20 cellular contexts compared by ENCODE assay signal in genomic region chr2:2619995-2620394, GRCh38.
DNase-seq lines count a peak whose midpoint lies in the region; ATAC-seq and TF ChIP-seq lines count a peak whose summit lies in the region.
"Had no signal": no experiment of that assay in that cellular context is flagged by ENCODE, and none has a peak within 500 bp of the region (broad histone marks: within the 10 kb centered on the region; RNA-seq: fewer than 3 reads in every experiment).

No MANE protein-coding gene starts in this region.

- H3K23ac ChIP-seq in neuronal stem cell (ENCODE audit: low read depth, low read length, poor library complexity) = no peak overlapping the region

- H2BK15ac ChIP-seq in neuronal stem cell (ENCODE audit: low read length) = no peak overlapping the region

- H3K79me1 ChIP-seq in neuronal stem cell (ENCODE audit: low read depth, low read length) = no peaks in the 10 kb centered on the region

- H2AFZ ChIP-seq in neuronal stem cell (ENCODE audit: low read length) = no peak overlapping the region

- H2BK5ac ChIP-seq in neuronal stem cell (ENCODE audit: low read length) = no peak overlapping the region

- H3K9me3 ChIP-seq in right atrium auricular region (no peaks in the 10 kb centered on the region), endodermal cell (ENCODE audit: control insufficient read depth, low read length) (no peaks in the 10 kb centered on the region), neuronal stem cell (replicated peaks in 1 of 2; ENCODE audit: control insufficient read depth in 2 of 2, insufficient read depth in 1 of 2, low read depth in 1 of 2, low read length in 2 of 2) (peaks cover 0 to 2% of the 10 kb centered on the region in 2 donors)
- H3K9me3 ChIP-seq: BLaER1 treated with 17β-estradiol and CSF1 and Interleukin-3, amounts not matched to agents 10 nM and 100 nM; Caco-2 had no signal

- H4K91ac ChIP-seq in neuronal stem cell (ENCODE audit: low read depth, low read length, poor library complexity) = no peak overlapping the region

- H3K4me3 ChIP-seq in right atrium auricular region (no peak overlapping the region), endodermal cell (ENCODE audit: low read length) (no peak overlapping the region), neuronal stem cell (ENCODE audit: low read length in 2 of 2) (no peak overlapping the region)
- H3K4me3 ChIP-seq: A549; BLaER1 treated with 17β-estradiol and CSF1 and Interleukin-3, amounts not matched to agents 10 nM and 100 nM had no signal

- ATAC-seq in Right ventricle myocardium inferior (peak; percentile 79), left ventricle myocardium superior (peak; percentile 54), left cardiac atrium (no peak), GM21423 (IDR thresholded peaks at IDR 0.05; ENCODE audit: unreplicated experiment) (no peak)
- ATAC-seq: CD8-positive, alpha-beta T cell had no signal

- no peak overlapping the region for H3K4me3 Mint-ChIP-seq in endodermal cell
- H3K4me3 Mint-ChIP-seq: B cell; CD4-positive, alpha-beta T cell; CD8-positive, alpha-beta T cell had no signal

- H3K9me3 Mint-ChIP-seq in endodermal cell = no peaks in the 10 kb centered on the region
- H3K9me3 Mint-ChIP-seq: CD4-positive, alpha-beta T cell; CD8-positive, alpha-beta T cell had no signal

- no peak overlapping the region for H3K4me2 ChIP-seq in neuronal stem cell (ENCODE audit: insufficient read depth, low read length, poor library complexity, severe bottlenecking)
- H3K4me2 ChIP-seq: A549; BLaER1 treated with 17β-estradiol and CSF1 and Interleukin-3, amounts not matched to agents 10 nM and 100 nM had no signal

- no peak overlapping the region for H2BK120ac ChIP-seq in neuronal stem cell (ENCODE audit: low read depth, low read length)

- DNase-seq in Right ventricle myocardium inferior (ENCODE audit: missing footprints) = no peak
- DNase-seq in right atrium auricular region (ENCODE audit: low spot score) = no peak
- DNase-seq in left ventricle myocardium superior = no peak
- DNase-seq in left cardiac atrium = no peak
- peak; percentile 23 for DNase-seq in endodermal cell
- no peak for DNase-seq in neuronal stem cell (ENCODE audit: low spot score)
- no peak for DNase-seq in NCI-H1105 (lab: John Stamatoyannopoulos, UW)
- DNase-seq: AML-193; Caco-2; Calu3; CD4-positive, alpha-beta T cell; CD8-positive, alpha-beta T cell; DMS79 treated with DMSO at 0.1 percent for 48 hours; GF-D8 had no signal

- H3K9ac ChIP-seq in endodermal cell (ENCODE audit: extremely low read depth, low read length, poor library complexity, severe bottlenecking) (no peak overlapping the region), neuronal stem cell (ENCODE audit: low read depth, low read length, poor library complexity) (no peak overlapping the region)
- H3K9ac ChIP-seq: BLaER1 treated with 17β-estradiol and CSF1 and Interleukin-3, amounts not matched to agents 10 nM and 100 nM had no signal

- intact Hi-C loops in Right ventricle myocardium inferior (cut with DNase I) (no loop called here), left ventricle myocardium superior (cut with micrococcal nuclease) (no loop called here), left cardiac atrium (cut with DNase I) (no loop called here)

- H3K18ac ChIP-seq in neuronal stem cell (ENCODE audit: low read length) = peak overlapping the region; percentile 11

- H3K36me3 Mint-ChIP-seq in endodermal cell (ENCODE audit: low read depth) = no peaks in the 10 kb centered on the region
- H3K36me3 Mint-ChIP-seq: CD8-positive, alpha-beta T cell had no signal

- 89 to 100% methylated on average over 6 to 8 of the region's 8 CpGs for WGBS in endodermal cell (ENCODE audit: insufficient coverage in 1 of 2, insufficient read length in 1 of 2), 2 experiments
- WGBS in neuronal stem cell (ENCODE audit: extremely low coverage in 2 of 2, insufficient read length in 2 of 2, insufficient replicate concordance in 1 of 2), 2 donors = no CpG with 5 or more reads among the region's 8 CpGs

- H3K27me3 Mint-ChIP-seq in endodermal cell (ENCODE audit: insufficient read depth) = peaks cover 5% of the 10 kb centered on the region

- no peaks in the 10 kb centered on the region for H3K27me3 ChIP-seq in right atrium auricular region
- peaks cover 4% of the 10 kb centered on the region for H3K27me3 ChIP-seq in endodermal cell (ENCODE audit: control insufficient read depth, insufficient read depth, low read length, poor library complexity, severe bottlenecking)
- H3K27me3 ChIP-seq in neuronal stem cell (ENCODE audit: control insufficient read depth in 3 of 3, insufficient read depth in 3 of 3, low read depth in 1 of 3, low read length in 3 of 3) = no peaks in the 10 kb centered on the region
- H3K27me3 ChIP-seq: BLaER1 treated with 17β-estradiol and CSF1 and Interleukin-3, amounts not matched to agents 10 nM and 100 nM had no signal

- H3K27ac Mint-ChIP-seq in endodermal cell = no peak overlapping the region
- H3K27ac Mint-ChIP-seq: B cell; CD4-positive, alpha-beta T cell; CD8-positive, alpha-beta T cell had no signal

- no peak overlapping the region for H3K4ac ChIP-seq in neuronal stem cell (ENCODE audit: low read length)

- H3K4me1 ChIP-seq in right atrium auricular region (no peaks in the 10 kb centered on the region), endodermal cell (ENCODE audit: control insufficient read depth, insufficient read depth, low read length) (no peaks in the 10 kb centered on the region), neuronal stem cell (ENCODE audit: control insufficient read depth in 2 of 2, insufficient read depth in 1 of 2, low read depth in 1 of 2, low read length in 2 of 2) (no peaks in the 10 kb centered on the region)
- H3K4me1 ChIP-seq: A549, Caco-2 had no signal

- no peak overlapping the region for H2BK12ac ChIP-seq in neuronal stem cell (ENCODE audit: low read length)

- no peaks in the 10 kb centered on the region for H3K36me3 ChIP-seq in right atrium auricular region
- H3K36me3 ChIP-seq in endodermal cell (ENCODE audit: control insufficient read depth, insufficient read depth, low read length) = no peaks in the 10 kb centered on the region
- no peaks in the 10 kb centered on the region for H3K36me3 ChIP-seq in neuronal stem cell (replicated peaks in 1 of 2; ENCODE audit: control insufficient read depth in 2 of 2, insufficient read depth in 2 of 2, low read length in 2 of 2)
- H3K36me3 ChIP-seq: BLaER1 treated with 17β-estradiol and CSF1 and Interleukin-3, amounts not matched to agents 10 nM and 100 nM had no signal

- no peak overlapping the region for H3K14ac ChIP-seq in neuronal stem cell (ENCODE audit: low read length)

- TF ChIP-seq CTCF in right atrium auricular region (IDR thresholded peaks at IDR 0.05) = no peak
- TF ChIP-seq CTCF in endodermal cell (conservative IDR thresholded peaks at IDR 0.05) = no peak

- H3K4me1 Mint-ChIP-seq in endodermal cell = no peaks in the 10 kb centered on the region

- H3K27ac ChIP-seq in right atrium auricular region = no peak overlapping the region
- no peak overlapping the region for H3K27ac ChIP-seq in endodermal cell (ENCODE audit: low read depth, low read length)
- no peak overlapping the region for H3K27ac ChIP-seq in neuronal stem cell (replicated peaks; ENCODE audit: low read length)
- H3K27ac ChIP-seq: 22Rv1; A549; BLaER1 treated with 17β-estradiol and CSF1 and Interleukin-3, amounts not matched to agents 10 nM and 100 nM; C4-2B had no signal

- no peak overlapping the region for H2AK5ac ChIP-seq in neuronal stem cell (ENCODE audit: low read depth, low read length)

- no peak overlapping the region for H4K8ac ChIP-seq in neuronal stem cell (ENCODE audit: low read depth, low read length)

Comparison
In these comparisons a context has a peak if more than half of its experiments do, and no peak if none do; other contexts are left out.
1. ATAC-seq: peak in Right ventricle myocardium inferior (single experiment) and left ventricle myocardium superior (single experiment); none in left cardiac atrium (0 of 2) and GM21423 (single experiment).